8 cellular contexts compared by ENCODE assay signal in the genomic region with DNA sequence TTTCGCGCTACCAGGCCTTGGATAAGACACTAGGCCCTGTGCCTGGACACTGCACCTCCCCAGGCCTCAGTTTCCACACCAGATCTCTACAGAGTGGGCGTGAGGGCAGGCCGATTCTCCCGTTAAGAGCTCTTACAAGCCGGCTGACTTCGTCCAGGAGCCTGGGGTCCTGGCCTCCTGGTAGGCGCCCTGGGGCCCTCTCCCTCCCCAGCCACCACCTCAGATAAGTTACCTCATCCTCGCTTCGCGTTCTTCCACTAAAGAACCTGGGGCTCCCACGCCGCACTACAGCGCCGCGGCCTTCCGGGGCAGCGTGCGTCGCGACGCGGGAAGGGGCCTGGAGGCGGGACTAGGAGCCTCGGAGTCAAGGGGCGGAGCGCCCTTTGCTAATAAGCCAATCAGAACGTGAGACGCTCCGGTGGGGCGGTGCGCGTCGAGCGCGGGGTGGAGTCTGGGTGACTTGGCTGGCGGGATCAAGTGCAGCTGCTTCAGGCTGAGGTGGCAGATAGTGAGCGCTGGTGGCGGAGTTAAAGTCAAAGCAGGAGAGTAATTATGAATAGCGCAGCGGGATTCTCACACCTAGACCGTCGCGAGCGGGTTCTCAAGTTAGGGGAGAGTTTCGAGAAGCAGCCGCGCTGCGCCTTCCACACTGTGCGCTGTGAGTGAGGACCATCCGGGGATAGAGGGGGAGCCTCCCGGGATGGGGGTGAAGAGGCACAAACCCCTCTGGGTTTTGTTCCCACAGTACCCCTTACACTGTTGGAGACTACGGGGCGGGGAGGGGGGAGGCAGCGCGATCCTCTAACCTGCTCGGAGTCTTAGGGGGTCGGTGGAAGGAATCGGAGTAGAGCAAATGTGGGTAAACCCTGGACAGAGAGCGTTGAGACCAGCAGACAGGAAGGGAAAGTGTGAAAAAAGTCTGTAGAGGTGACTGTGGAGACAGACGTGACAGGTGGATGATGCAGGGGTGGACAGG. TPM values are rescaled to one million over a fixed set of nuclear protein-coding genes. Genes with fewer than 3 reads are reported as not detected.
DNase-seq lines count a peak whose midpoint lies in the region; ATAC-seq and TF ChIP-seq lines count a peak whose summit lies in the region.

TSS of gene EAF2 (plus strand) at position 476 of the 976 bp plus-strand sequence. CDS start at position 553, 77 bp downstream.
A gene with protein sequence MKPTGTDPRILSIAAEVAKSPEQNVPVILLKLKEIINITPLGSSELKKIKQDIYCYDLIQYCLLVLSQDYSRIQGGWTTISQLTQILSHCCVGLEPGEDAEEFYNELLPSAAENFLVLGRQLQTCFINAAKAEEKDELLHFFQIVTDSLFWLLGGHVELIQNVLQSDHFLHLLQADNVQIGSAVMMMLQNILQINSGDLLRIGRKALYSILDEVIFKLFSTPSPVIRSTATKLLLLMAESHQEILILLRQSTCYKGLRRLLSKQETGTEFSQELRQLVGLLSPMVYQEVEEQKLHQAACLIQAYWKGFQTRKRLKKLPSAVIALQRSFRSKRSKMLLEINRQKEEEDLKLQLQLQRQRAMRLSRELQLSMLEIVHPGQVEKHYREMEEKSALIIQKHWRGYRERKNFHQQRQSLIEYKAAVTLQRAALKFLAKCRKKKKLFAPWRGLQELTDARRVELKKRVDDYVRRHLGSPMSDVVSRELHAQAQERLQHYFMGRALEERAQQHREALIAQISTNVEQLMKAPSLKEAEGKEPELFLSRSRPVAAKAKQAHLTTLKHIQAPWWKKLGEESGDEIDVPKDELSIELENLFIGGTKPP (minus strand): TSS at position 327 of the 976 bp plus-strand sequence. CDS start 6,100 bp downstream, outside the sequence.

- H2AFZ ChIP-seq in SK-N-SH (ENCODE audit: low read depth), result peak within 1 kb of the TSS; percentile 97

- no peaks in the 10 kb centered on the region for H3K9me3 ChIP-seq in SK-N-SH
- H3K9me3 ChIP-seq in testis, result no peaks in the 10 kb centered on the region

- H3K27me3 ChIP-seq in GM06990 (replicated peaks; ENCODE audit: control insufficient read depth, insufficient read depth, low read length) (no peaks in the 10 kb centered on the region), SK-N-SH (ENCODE audit: insufficient read depth) (no peaks in the 10 kb centered on the region), testis (no peaks in the 10 kb centered on the region)

- H3F3A ChIP-seq in SK-N-SH (replicated peaks; ENCODE audit: insufficient read depth), result no peaks in the 10 kb centered on the region

- no peak for TF ChIP-seq EP300 in SK-N-SH (IDR thresholded peaks at IDR 0.05; ENCODE audit: borderline replicate concordance in 1 of 2, low read depth in 1 of 2, low read length in 1 of 2)

- H3K4me1 ChIP-seq in SK-N-SH (ENCODE audit: control insufficient read depth in 1 of 2, insufficient read depth in 2 of 2, low read depth in 1 of 2, low read length in 1 of 2) (peaks cover 0 to 7% of the 10 kb centered on the region in 2 experiments; a peak in 2 of 4 replicates), testis (peaks cover 4% of the 10 kb centered on the region)

- under 1% methylated on average over 42 of the region's 61 CpGs for WGBS in SK-N-SH (ENCODE audit: low lambda C conversion rate)
- WGBS in testis, 2 donors, result 0 to 1% methylated on average over 14 to 58 of the region's 61 CpGs

- H3K4me3 ChIP-seq in GM06990 (replicated peaks; ENCODE audit: low read depth, low read length), result peak within 1 kb of the TSS; percentile 97
- H3K4me3 ChIP-seq in SK-N-SH (ENCODE audit: low read depth in 2 of 2, low read length in 1 of 2), result peak within 1 kb of the TSS; percentile 82 to 83
- H3K4me3 ChIP-seq in testis, result peak within 1 kb of the TSS; percentile 60 to 66

- CTCF ChIA-PET in SK-N-SH (lab: Yijun Ruan, JAX), result no interaction called here

- TF ChIP-seq CTCF in GM06990 (IDR thresholded peaks at IDR 0.05; ENCODE audit: insufficient read depth, low read length, poor library complexity, severe bottlenecking) (no peak), SK-N-SH (IDR thresholded peaks at IDR 0.05) (no peak; the same call in 1 of the 2 replicates), testis (IDR thresholded peaks at IDR 0.05) (no peak)

- peak; percentile 70 for TF ChIP-seq POLR2A in testis (IDR thresholded peaks at IDR 0.05)

- peaks cover 14% of the 10 kb centered on the region for H3K79me2 ChIP-seq in SK-N-SH (ENCODE audit: insufficient read depth)

- H3K4me2 ChIP-seq in SK-N-SH, result peak within 1 kb of the TSS; percentile 96

- no peak for TF ChIP-seq RAD21 in SK-N-SH (IDR thresholded peaks at IDR 0.05; ENCODE audit: low read length)

- no peaks in the 10 kb centered on the region for H3K9me2 ChIP-seq in SK-N-SH

- no peaks in the 10 kb centered on the region for H4K20me1 ChIP-seq in SK-N-SH (ENCODE audit: insufficient read depth)

- peak; percentile 99 for DNase-seq in GM06990 (ENCODE audit: extremely low read depth, insufficient read length)
- DNase-seq in NCI-H1048 (lab: John Stamatoyannopoulos, UW), result peak; percentile 84
- DNase-seq in SK-N-SH, result peak; percentile 97
- DNase-seq in activated naive CD4-positive, alpha-beta T cell treated with anti-CD3 and anti-CD28 coated beads, Interleukin-2, amount 50 U/mL, for 16 hours, result peak; percentile 93
- peak; percentile 75 for DNase-seq in glomerular endothelial cell (ENCODE audit: extremely low read depth, low read depth, low spot score)
- DNase-seq in occipital lobe (lab: John Stamatoyannopoulos, UW), result peak; percentile 97
- peak; percentile 98 for DNase-seq in testis

- H3K9ac ChIP-seq in SK-N-SH, result peak within 1 kb of the TSS; percentile 85

- intact Hi-C loops in testis (cut with DNase I; ENCODE audit: low total_unique reads), result no loop called here

- H3K36me3 ChIP-seq in GM06990 (ENCODE audit: control insufficient read depth, insufficient read depth, low read length) (no peaks in the 10 kb centered on the region; the same call in none of the 2 replicates), SK-N-SH (replicated peaks in 1 of 2; ENCODE audit: control insufficient read depth in 1 of 2, insufficient read depth in 2 of 2, low read length in 1 of 2) (peaks cover 9 to 14% of the 10 kb centered on the region in 2 experiments), testis (ENCODE audit: low read depth, missing control alignments) (no peaks in the 10 kb centered on the region)

- H3K27ac ChIP-seq in SK-N-SH (ENCODE audit: low read depth in 2 of 2, low read length in 1 of 2), result peak within 1 kb of the TSS; percentile 50 to 63; a peak in 2 of 4 replicates
- H3K27ac ChIP-seq in testis, result peak within 1 kb of the TSS; percentile 53 to 60

- peak; percentile 97 for ATAC-seq in HG02571 (IDR thresholded peaks at IDR 0.05; ENCODE audit: unreplicated experiment)

- POLR2A ChIA-PET in SK-N-SH (lab: Yijun Ruan, JAX), result no interaction called here

TF ChIP-seq in SK-N-SH, 30 proteins besides CTCF, POLR2A, EP300 and RAD21 (continues in another document):
- TF ChIP-seq JUND (IDR thresholded peaks at IDR 0.05) (no peak), MEF2A (IDR thresholded peaks at IDR 0.05; ENCODE audit: borderline replicate concordance, low read depth) (no peak), TEAD4 (IDR thresholded peaks at IDR 0.05; ENCODE audit: borderline replicate concordance, insufficient read depth) (no peak), FOXM1 (IDR thresholded peaks at IDR 0.05; ENCODE audit: low read depth) (no peak), NFIC (IDR thresholded peaks at IDR 0.05; ENCODE audit: borderline replicate concordance) (no peak)
- TF ChIP-seq, protein P1, sequence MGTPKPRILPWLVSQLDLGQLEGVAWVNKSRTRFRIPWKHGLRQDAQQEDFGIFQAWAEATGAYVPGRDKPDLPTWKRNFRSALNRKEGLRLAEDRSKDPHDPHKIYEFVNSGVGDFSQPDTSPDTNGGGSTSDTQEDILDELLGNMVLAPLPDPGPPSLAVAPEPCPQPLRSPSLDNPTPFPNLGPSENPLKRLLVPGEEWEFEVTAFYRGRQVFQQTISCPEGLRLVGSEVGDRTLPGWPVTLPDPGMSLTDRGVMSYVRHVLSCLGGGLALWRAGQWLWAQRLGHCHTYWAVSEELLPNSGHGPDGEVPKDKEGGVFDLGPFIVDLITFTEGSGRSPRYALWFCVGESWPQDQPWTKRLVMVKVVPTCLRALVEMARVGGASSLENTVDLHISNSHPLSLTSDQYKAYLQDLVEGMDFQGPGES (IDR thresholded peaks at IDR 0.05; ENCODE audit: low read depth, low read length), result no peak
- TF ChIP-seq, protein P2, sequence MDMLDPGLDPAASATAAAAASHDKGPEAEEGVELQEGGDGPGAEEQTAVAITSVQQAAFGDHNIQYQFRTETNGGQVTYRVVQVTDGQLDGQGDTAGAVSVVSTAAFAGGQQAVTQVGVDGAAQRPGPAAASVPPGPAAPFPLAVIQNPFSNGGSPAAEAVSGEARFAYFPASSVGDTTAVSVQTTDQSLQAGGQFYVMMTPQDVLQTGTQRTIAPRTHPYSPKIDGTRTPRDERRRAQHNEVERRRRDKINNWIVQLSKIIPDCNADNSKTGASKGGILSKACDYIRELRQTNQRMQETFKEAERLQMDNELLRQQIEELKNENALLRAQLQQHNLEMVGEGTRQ (IDR thresholded peaks at IDR 0.05; ENCODE audit: borderline replicate concordance, low read depth, low read length), result no peak

RNA-seq across cellular contexts. Expression of gene EAF2, which starts in this region (rescaled TPM):
- 0.63 and 0.85 TPM in 2 replicates for polyA plus RNA-seq in SK-N-SH (2012; rRNA removed)
- 0.76 and 1.2 TPM in 2 replicates for polyA plus RNA-seq in SK-N-SH (2012; cell fraction: cytosol; rRNA removed)
- polyA plus RNA-seq in SK-N-SH (2012; cell fraction: nucleus; rRNA removed), result 0.68 and 0.95 TPM in 2 replicates
- 1.4 and 3.1 TPM in 2 replicates for total RNA-seq in glomerular endothelial cell
- total RNA-seq in occipital lobe, result 5.3 TPM
- 1 to 10 TPM; 4.8 to 6.9 TPM for total RNA-seq in testis
- polyA plus RNA-seq in testis (ENCODE audit: insufficient read depth, low read depth, low replicate concordance), result 14.5 TPM

RNA-seq across cellular contexts. Expression of the second gene that starts in this region (rescaled TPM):
- polyA plus RNA-seq in SK-N-SH (2012; rRNA removed) (10.4 and 14.3 TPM in 2 replicates), testis (ENCODE audit: insufficient read depth, low read depth, low replicate concordance) (39.3 TPM)
- polyA plus RNA-seq in SK-N-SH (2012; cell fraction: cytosol; rRNA removed), result 9.3 and 9.6 TPM in 2 replicates
- 17.5 and 39.2 TPM in 2 replicates for polyA plus RNA-seq in SK-N-SH (2012; cell fraction: nucleus; rRNA removed)
- total RNA-seq in glomerular endothelial cell (12.1 and 16.6 TPM in 2 replicates), occipital lobe (37.6 TPM), testis (10 to 100 TPM; 33.6 to 37.0 TPM)

Comparison
In these comparisons a context has a peak if more than half of its experiments do, and no peak if none do; other contexts are left out.
1. Peak in every context shown above with its lines: DNase-seq, ATAC-seq, H3K4me3 ChIP-seq and H3K27ac ChIP-seq.